In the genomic region with DNA sequence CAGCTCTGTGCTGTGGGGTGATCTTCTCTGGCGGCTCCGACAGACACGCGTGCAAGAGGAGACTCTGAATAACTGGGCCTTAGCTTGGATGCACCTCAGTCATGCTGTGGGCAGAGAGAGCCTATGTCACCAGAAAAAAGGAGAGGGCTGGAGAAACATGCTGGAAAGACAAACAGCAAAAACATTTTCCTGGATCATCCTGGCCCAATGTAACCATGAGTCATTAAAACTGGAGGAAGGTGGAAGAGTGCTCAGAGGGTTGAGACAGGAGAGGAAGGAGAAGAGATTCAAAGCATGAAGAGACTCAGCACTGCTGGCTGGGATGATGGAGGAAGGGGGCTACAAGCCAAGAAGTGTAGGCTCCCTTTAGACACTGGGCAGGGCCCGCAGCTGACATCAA, we compare ENCODE assay signal across 15 cellular contexts.
A peak's percentile ranks its signal among the peaks of the same experiment; 100 is the strongest.
DNase-seq lines count a peak whose midpoint lies in the region; ATAC-seq, FAIRE-seq and TF ChIP-seq lines count a peak whose summit lies in the region.
"Had no signal": no experiment of that assay in that cellular context is flagged by ENCODE, and none has a peak within 500 bp of the region (broad histone marks: within the 10 kb centered on the region; RNA-seq: fewer than 3 reads in every experiment).

No MANE protein-coding gene starts in this region.

- peak overlapping the region; percentile 71 for H2AFZ ChIP-seq in IMR-90 (replicated peaks; ENCODE audit: low read length, poor library complexity)
- no peak overlapping the region for H2AFZ ChIP-seq in astrocyte (ENCODE audit: low read depth, low read length)
- no peak overlapping the region for H2AFZ ChIP-seq in neuronal stem cell (ENCODE audit: low read length)

- peak overlapping the region; percentile 92 for H2BK12ac ChIP-seq in neuronal stem cell (ENCODE audit: low read length)

- no peak for TF ChIP-seq CTCF in IMR-90 (conservative IDR thresholded peaks at IDR 0.05; ENCODE audit: low read depth, low read length)
- TF ChIP-seq CTCF in astrocyte (IDR thresholded peaks at IDR 0.05; ENCODE audit: insufficient read depth, low read depth, low read length) = no peak

- H3K4ac ChIP-seq in IMR-90 (ENCODE audit: low read depth, low read length) (peak overlapping the region; percentile 66), neuronal stem cell (ENCODE audit: low read length) (no peak overlapping the region)

- H3K27me3 ChIP-seq in IMR-90 (ENCODE audit: control insufficient read depth, insufficient read depth, low read length) = no peaks in the 10 kb centered on the region
- no peaks in the 10 kb centered on the region for H3K27me3 ChIP-seq in astrocyte (ENCODE audit: insufficient read depth, low read length)
- H3K27me3 ChIP-seq in neuronal stem cell (ENCODE audit: control insufficient read depth in 3 of 3, insufficient read depth in 3 of 3, low read depth in 1 of 3, low read length in 3 of 3) = no peaks in the 10 kb centered on the region

- H3K9ac ChIP-seq in IMR-90 (ENCODE audit: low read depth, low read length) = no peak overlapping the region
- peak overlapping the region; percentile 13 for H3K9ac ChIP-seq in astrocyte (ENCODE audit: low read length)
- H3K9ac ChIP-seq in neuronal stem cell (ENCODE audit: low read depth, low read length, poor library complexity) = no peak overlapping the region

- H3K23ac ChIP-seq in IMR-90 (ENCODE audit: low read depth, low read length) (peak overlapping the region; percentile 59), neuronal stem cell (ENCODE audit: low read depth, low read length, poor library complexity) (no peak overlapping the region)

- peak; percentile 37 for DNase-seq in EH (ENCODE audit: low read depth)
- peak; percentile 18 for DNase-seq in IMR-90
- no peak for DNase-seq in astrocyte (ENCODE audit: low read depth)
- no peak for DNase-seq in neuronal stem cell (ENCODE audit: low spot score)
- DNase-seq in AML-193 (lab: John Stamatoyannopoulos, UW) = no peak
- no peak for DNase-seq in mucosa of gallbladder (ENCODE audit: low spot score)
- DNase-seq in NCI-H82 treated with DMSO at 0.1 percent for 48 hours (lab: John Stamatoyannopoulos, UW; ENCODE audit: unreplicated experiment) = no peak
- DNase-seq: C1 segment of cervical spinal cord, KBM-7, NCI-H1105, NCI-H1694 treated with DMSO at 0.1 percent for 48 hours, NCI-H2171, NCI-H774, SIG-M5 had no signal

- no TSS peak for BruUV-seq in IMR-90 (replicated peaks; lab: Mats Ljungman, UMichigan)

- TF ChIP-seq POLR2A in IMR-90 (IDR thresholded peaks at IDR 0.05; ENCODE audit: low read depth, low read length) = no peak

- peaks cover 1% of the 10 kb centered on the region for H3K36me3 Mint-ChIP-seq in astrocyte (ENCODE audit: low read depth, unreplicated experiment)

- H3K9me3 ChIP-seq in IMR-90 (ENCODE audit: control insufficient read depth, insufficient read depth, low read length) (peaks cover 3% of the 10 kb centered on the region; the same call in 1 of the 2 replicates), astrocyte (ENCODE audit: insufficient read depth, low read depth, low read length) (no peaks in the 10 kb centered on the region), neuronal stem cell (replicated peaks in 1 of 2; ENCODE audit: control insufficient read depth in 2 of 2, insufficient read depth in 1 of 2, low read depth in 1 of 2, low read length in 2 of 2) (no peaks in the 10 kb centered on the region)

- peak overlapping the region; percentile 84 for H2BK120ac ChIP-seq in IMR-90 (ENCODE audit: low read depth, low read length)
- H2BK120ac ChIP-seq in neuronal stem cell (ENCODE audit: low read depth, low read length) = no peak overlapping the region

- H3K4me1 Mint-ChIP-seq in astrocyte (ENCODE audit: low read depth, unreplicated experiment) = peaks cover 16% of the 10 kb centered on the region

- peaks cover 7% of the 10 kb centered on the region for H3K9me3 Mint-ChIP-seq in astrocyte (ENCODE audit: unreplicated experiment)

- in situ Hi-C loops in IMR-90 (cut with MboI; ENCODE audit: low sequenced_read_pairs) = no loop called here

- H2BK5ac ChIP-seq in IMR-90 (ENCODE audit: low read depth, low read length, poor library complexity, severe bottlenecking) = peak overlapping the region; percentile 77
- H2BK5ac ChIP-seq in neuronal stem cell (ENCODE audit: low read length) = no peak overlapping the region

- peaks cover 15% of the 10 kb centered on the region for H3K27me3 Mint-ChIP-seq in astrocyte (ENCODE audit: low read depth, unreplicated experiment)

- peak overlapping the region; percentile 88 for H3K14ac ChIP-seq in IMR-90 (replicated peaks; ENCODE audit: low read depth, low read length)
- H3K14ac ChIP-seq in neuronal stem cell (ENCODE audit: low read length) = no peak overlapping the region

- H4K5ac ChIP-seq in IMR-90 (ENCODE audit: low read depth, low read length) = no peak overlapping the region

- H3K18ac ChIP-seq in IMR-90 (ENCODE audit: low read depth, low read length) = no peak overlapping the region
- peak overlapping the region; percentile 66 for H3K18ac ChIP-seq in neuronal stem cell (ENCODE audit: low read length)

- H4K20me1 ChIP-seq in IMR-90 (ENCODE audit: insufficient read depth, low read length) (no peaks in the 10 kb centered on the region), astrocyte (ENCODE audit: insufficient read depth, low read length) (no peaks in the 10 kb centered on the region)

- CTCF ChIA-PET in IMR-90 (lab: Yijun Ruan, JAX) = no interaction called here

- H3K4me2 ChIP-seq in IMR-90 (ENCODE audit: low read depth, low read length) (no peak overlapping the region), astrocyte (ENCODE audit: low read length) (peak overlapping the region; percentile 43), neuronal stem cell (ENCODE audit: insufficient read depth, low read length, poor library complexity, severe bottlenecking) (no peak overlapping the region)

- peak overlapping the region; percentile 57 for H2BK20ac ChIP-seq in IMR-90 (ENCODE audit: low read depth, low read length)

- H3K36me3 ChIP-seq in IMR-90 (ENCODE audit: control insufficient read depth, insufficient read depth, low read length) = no peaks in the 10 kb centered on the region
- no peaks in the 10 kb centered on the region for H3K36me3 ChIP-seq in astrocyte (ENCODE audit: insufficient read depth, low read length)
- H3K36me3 ChIP-seq in neuronal stem cell (replicated peaks in 1 of 2; ENCODE audit: control insufficient read depth in 2 of 2, insufficient read depth in 2 of 2, low read length in 2 of 2) = no peaks in the 10 kb centered on the region

- H3K27ac ChIP-seq in IMR-90 (ENCODE audit: insufficient read depth, low read length) (no peak overlapping the region), astrocyte (ENCODE audit: low read depth, low read length) (peak overlapping the region; percentile 55), neuronal stem cell (replicated peaks; ENCODE audit: low read length) (no peak overlapping the region)

- POLR2A ChIA-PET in IMR-90 (lab: Charles Lee; ENCODE audit: unreplicated experiment) = no interaction called here

- peak overlapping the region; percentile 68 for H3K27ac Mint-ChIP-seq in astrocyte (ENCODE audit: unreplicated experiment)

- ATAC-seq in IMR-90 (ENCODE audit: low read depth) = no peak
- ATAC-seq: HCT116 had no signal

- H2AK9ac ChIP-seq in IMR-90 (replicated peaks; ENCODE audit: low read depth, low read length, poor library complexity) = peak overlapping the region; percentile 93

- no peak for TF ChIP-seq RAD21 in IMR-90 (IDR thresholded peaks at IDR 0.05; ENCODE audit: low read length)

- no peak overlapping the region for H3K4me3 Mint-ChIP-seq in astrocyte (ENCODE audit: unreplicated experiment)

- H4K91ac ChIP-seq in IMR-90 (ENCODE audit: insufficient read depth, low read depth, low read length) (peak overlapping the region; percentile 68), neuronal stem cell (ENCODE audit: low read depth, low read length, poor library complexity) (no peak overlapping the region)

- H3K79me1 ChIP-seq in IMR-90 (ENCODE audit: low read depth in 1 of 2, low read length in 2 of 2) (no peaks in the 10 kb centered on the region), neuronal stem cell (ENCODE audit: low read depth, low read length) (no peaks in the 10 kb centered on the region)

- H3K9me1 ChIP-seq in IMR-90 (ENCODE audit: insufficient read depth, low read length) = peaks cover 7% of the 10 kb centered on the region; the same call in 1 of the 2 replicates

- no CpG with 5 or more reads among the region's 5 CpGs for WGBS in IMR-90 (ENCODE audit: extremely low coverage in 2 of 2, insufficient read length in 1 of 2), 2 experiments
- WGBS in neuronal stem cell (ENCODE audit: extremely low coverage in 2 of 2, insufficient read length in 2 of 2, insufficient replicate concordance in 1 of 2), 2 donors = no CpG with 5 or more reads among the region's 5 CpGs

- dilution Hi-C loops in IMR-90 (cut with HindIII; ENCODE audit: low sequenced_read_pairs, unreplicated experiment) = no loop called here

- H4K8ac ChIP-seq in IMR-90 (ENCODE audit: low read depth in 2 of 2, low read length in 2 of 2) = peak overlapping the region; percentile 1 to 70; a peak in 3 of 4 replicates
- H4K8ac ChIP-seq in neuronal stem cell (ENCODE audit: low read depth, low read length) = no peak overlapping the region

- no peaks in the 10 kb centered on the region for H3K79me2 ChIP-seq in astrocyte (ENCODE audit: insufficient read depth, low read length)

- no peak for FAIRE-seq in astrocyte (lab: Jason Lieb, UNC)

- H2AK5ac ChIP-seq in IMR-90 (ENCODE audit: low read depth, low read length) (peak overlapping the region; percentile 65), neuronal stem cell (ENCODE audit: low read depth, low read length) (no peak overlapping the region)

- intact Hi-C loops in IMR-90 (cut with micrococcal nuclease) = no loop called here

- H3K56ac ChIP-seq in IMR-90 (ENCODE audit: extremely low read depth, insufficient read depth, low read length) = peak overlapping the region; percentile 19; the same call in 1 of the 2 replicates

- peak overlapping the region; percentile 85; the same call in 1 of the 3 replicates for H2BK15ac ChIP-seq in IMR-90 (ENCODE audit: low read depth, low read length)
- no peak overlapping the region for H2BK15ac ChIP-seq in neuronal stem cell (ENCODE audit: low read length)

- no peak overlapping the region for H3K4me3 ChIP-seq in IMR-90 (ENCODE audit: insufficient read depth, low read depth, low read length)
- no peak overlapping the region for H3K4me3 ChIP-seq in astrocyte (ENCODE audit: insufficient read depth, low read depth, low read length)
- no peak overlapping the region for H3K4me3 ChIP-seq in neuronal stem cell (ENCODE audit: low read length in 2 of 2)

- H3K4me1 ChIP-seq in IMR-90 (ENCODE audit: control insufficient read depth, insufficient read depth, low read length) (peaks cover 13% of the 10 kb centered on the region), astrocyte (ENCODE audit: insufficient read depth, low read length) (peaks cover 24% of the 10 kb centered on the region), neuronal stem cell (ENCODE audit: control insufficient read depth in 2 of 2, insufficient read depth in 1 of 2, low read depth in 1 of 2, low read length in 2 of 2) (peaks cover 0 to 4% of the 10 kb centered on the region in 2 donors)

Comparison
In these comparisons a context has a peak if more than half of its experiments do, and no peak if none do; other contexts are left out.
1. DNase-seq: peak in EH (single experiment) and IMR-90 (single experiment); none in astrocyte (single experiment), neuronal stem cell (single experiment), AML-193 (0 of 2), mucosa of gallbladder (single experiment) and NCI-H82 treated with DMSO at 0.1 percent for 48 hours (single experiment).